In the genomic region with DNA sequence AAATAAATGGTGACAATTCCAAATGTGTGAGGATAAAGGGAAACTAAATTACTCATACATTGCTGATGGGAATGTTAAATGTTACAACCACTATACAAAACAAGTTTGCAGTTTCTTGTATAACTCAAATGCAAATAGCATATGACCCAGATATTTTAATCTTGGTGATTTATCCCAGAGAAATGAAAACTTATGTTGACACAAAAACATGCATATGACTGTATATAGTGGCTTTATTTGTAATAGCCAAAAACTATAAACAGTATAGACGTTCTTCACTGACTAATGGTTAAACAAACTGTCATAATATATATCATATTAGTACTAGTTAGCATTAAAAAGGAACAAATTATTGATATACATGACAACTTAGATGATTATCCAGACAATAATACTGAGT, we compare ENCODE assay signal across 34 cellular contexts.
"Had no signal": no experiment of that assay in that cellular context is flagged by ENCODE, and none has a peak within 500 bp of the region (broad histone marks: within the 10 kb centered on the region; RNA-seq: fewer than 3 reads in every experiment).

No MANE protein-coding gene starts in this region.

- DNase-seq: Karpas-422, Kasumi-1, MG63, MM.1S, MV-4-11, NCI-H1048, NCI-H1092, NCI-H1092 treated with DMSO at 0.1 percent for 48 hours, NCI-H1105, NCI-H1105 treated with DMSO at 0.1 percent for 48 hours, NCI-H1417, NCI-H1417 treated with DMSO at 0.1 percent for 48 hours, NCI-H1436, NCI-H1436 treated with DMSO at 0.1 percent for 48 hours, NCI-H146, NCI-H1694, NCI-H1694 treated with DMSO at 0.1 percent for 48 hours, NCI-H187, NCI-H187 treated with DMSO at 0.1 percent for 48 hours, NCI-H1930, NCI-H2029, NCI-H2029 treated with DMSO at 0.1 percent for 48 hours, NCI-H2081, NCI-H2081 treated with DMSO at 0.1 percent for 48 hours, NCI-H2107, NCI-H2171, NCI-H2171 treated with DMSO at 0.1 percent for 48 hours, NCI-H2227 treated with DMSO at 0.1 percent for 48 hours, NCI-H226, NCI-H345, NCI-H446, NCI-H446 treated with DMSO at 0.1 percent for 48 hours, NCI-H510A had no signal

- H3K27me3 ChIP-seq: MG63 had no signal

- H3K4me3 ChIP-seq: MG63 had no signal

- H3K9me3 ChIP-seq: MG63 had no signal

- H3K4me2 ChIP-seq: KMS-11 had no signal

- H3K9ac ChIP-seq: KMS-11 had no signal

- H3K36me3 ChIP-seq: MG63 had no signal

- H3K27ac ChIP-seq: KMS-11 had no signal
